Comparison of ENCODE assay signal across 25 cellular contexts in genomic region chr2:178125862-178126261, GRCh38. TPM values are rescaled to one million over a fixed set of nuclear protein-coding genes. Genes with fewer than 3 reads are reported as not detected.
"Had no signal": no experiment of that assay in that cellular context is flagged by ENCODE, and none has a peak within 500 bp of the region (broad histone marks: within the 10 kb centered on the region; RNA-seq: fewer than 3 reads in every experiment).

No MANE protein-coding gene starts in this region.

- H3K4me3 Mint-ChIP-seq: activated B cell treated with CpG ODN at 0.5 μM for 24 hours; activated CD4-positive, alpha-beta memory T cell treated with anti-CD3 and anti-CD28 coated beads for 36 hours; activated CD4-positive, alpha-beta T cell treated with anti-CD3 and anti-CD28 coated beads for 36 hours; effector memory CD8-positive, alpha-beta T cell; nephron progenitor cell had no signal

- DNase-seq: activated B cell treated with CpG ODN at 0.5 μM for 24 hours; activated CD4-positive, alpha-beta memory T cell treated with anti-CD3 and anti-CD28 coated beads for 36 hours; activated CD4-positive, alpha-beta T cell treated with anti-CD3 and anti-CD28 coated beads for 36 hours; colonic mucosa; dorsolateral prefrontal cortex; effector memory CD8-positive, alpha-beta T cell; esophagus squamous epithelium; gastrocnemius medialis; hippocampal formation; left colon; mesenchymal stem cell; mucosa of descending colon; nephron progenitor cell; small intestine; stimulated activated CD8-positive, alpha-beta memory T cell treated with anti-CD3 and anti-CD28 coated beads, Interleukin-4, amount 100 ng/mL, for 48 hours; stimulated activated naive CD4-positive, alpha-beta T cell; T-helper 1 cell; T-helper 9 cell; testis; trophoblast cell had no signal

- H3K4me1 ChIP-seq: ascending aorta, colonic mucosa, esophagus squamous epithelium, testis, vagina had no signal

- H3K27ac ChIP-seq: ascending aorta, colonic mucosa, dorsolateral prefrontal cortex, esophagus squamous epithelium, gastrocnemius medialis, testis, vagina had no signal

- H3K4me3 ChIP-seq: ascending aorta, colonic mucosa, dorsolateral prefrontal cortex, esophagus squamous epithelium, gastrocnemius medialis, mucosa of descending colon, testis, vagina had no signal

- H3K4me1 Mint-ChIP-seq: activated B cell treated with CpG ODN at 0.5 μM for 24 hours; activated CD4-positive, alpha-beta T cell treated with anti-CD3 and anti-CD28 coated beads for 36 hours had no signal

- H3K27ac Mint-ChIP-seq: activated B cell treated with CpG ODN at 0.5 μM for 24 hours; activated CD4-positive, alpha-beta memory T cell treated with anti-CD3 and anti-CD28 coated beads for 36 hours; activated CD4-positive, alpha-beta T cell treated with anti-CD3 and anti-CD28 coated beads for 36 hours; activated naive CD4-positive, alpha-beta T cell treated with anti-CD3 and anti-CD28 coated beads, Interleukin-2, amount 50 U/mL, for 72 hours; nephron progenitor cell had no signal

- ATAC-seq: activated CD4-positive, alpha-beta T cell treated with anti-CD3 and anti-CD28 coated beads for 36 hours; activated naive CD4-positive, alpha-beta T cell treated with anti-CD3 and anti-CD28 coated beads, Interleukin-2, amount 50 U/mL, for 72 hours; effector memory CD8-positive, alpha-beta T cell; gastrocnemius medialis; mucosa of descending colon; sciatic nerve had no signal

- H3K9me3 ChIP-seq: ascending aorta, colonic mucosa, esophagus squamous epithelium, gastrocnemius medialis, mucosa of descending colon, testis, vagina had no signal

- H3K9me3 Mint-ChIP-seq: activated B cell treated with CpG ODN at 0.5 μM for 24 hours; activated CD4-positive, alpha-beta memory T cell treated with anti-CD3 and anti-CD28 coated beads for 36 hours; activated naive CD4-positive, alpha-beta T cell treated with anti-CD3 and anti-CD28 coated beads, Interleukin-2, amount 50 U/mL, for 72 hours; effector memory CD8-positive, alpha-beta T cell; nephron progenitor cell had no signal

- H3K36me3 ChIP-seq: colonic mucosa had no signal

- H3K27me3 Mint-ChIP-seq: activated B cell treated with CpG ODN at 0.5 μM for 24 hours; activated CD4-positive, alpha-beta memory T cell treated with anti-CD3 and anti-CD28 coated beads for 36 hours; activated CD4-positive, alpha-beta T cell treated with anti-CD3 and anti-CD28 coated beads for 36 hours; effector memory CD8-positive, alpha-beta T cell had no signal

- H3K27me3 ChIP-seq: ascending aorta, colonic mucosa, dorsolateral prefrontal cortex, esophagus squamous epithelium, gastrocnemius medialis, testis, vagina had no signal

RNA-seq across cellular contexts. Expression of gene PDE11A, which starts 53.3 kb away (rescaled TPM):
- total RNA-seq: activated B cell treated with CpG ODN at 0.5 μM for 24 hours; activated CD4-positive, alpha-beta memory T cell treated with anti-CD3 and anti-CD28 coated beads for 36 hours; activated naive CD4-positive, alpha-beta T cell treated with anti-CD3 and anti-CD28 coated beads, Interleukin-2, amount 50 U/mL, for 72 hours; bronchial epithelial cell had no signal
